15 cellular contexts compared by ENCODE assay signal in the genomic region with DNA sequence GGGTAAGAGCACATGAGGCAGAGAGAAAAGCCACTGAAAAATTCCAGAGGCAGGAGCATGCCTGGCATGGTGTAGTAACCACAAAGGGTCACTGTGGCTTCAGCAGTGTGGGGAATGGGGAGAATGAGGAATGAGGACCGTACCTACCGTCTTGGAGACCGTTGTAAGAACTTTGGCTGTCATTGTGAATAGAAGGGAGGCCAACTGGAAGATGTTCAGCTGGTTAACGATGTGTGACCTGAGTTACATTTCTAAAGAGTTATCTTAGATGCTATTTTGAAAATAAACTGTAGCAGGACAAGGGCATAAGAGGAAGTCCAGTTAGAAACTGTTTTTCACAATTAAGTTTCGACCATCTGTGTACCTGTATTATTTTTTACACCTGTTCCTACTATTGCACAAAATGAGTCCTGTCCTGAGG.
DNase-seq lines count a peak whose midpoint lies in the region; ATAC-seq and TF ChIP-seq lines count a peak whose summit lies in the region.
"Had no signal": no experiment of that assay in that cellular context is flagged by ENCODE, and none has a peak within 500 bp of the region (broad histone marks: within the 10 kb centered on the region; RNA-seq: fewer than 3 reads in every experiment).

No MANE protein-coding gene starts in this region.

- CTCF ChIA-PET in OCI-LY7 (lab: Charles Lee; ENCODE audit: unreplicated experiment) = no interaction called here

- no TSS peak for BruUV-seq in OCI-LY7 (replicated peaks; lab: Mats Ljungman, UMichigan)

- peak; percentile 49 for DNase-seq in AG10803 (ENCODE audit: low read depth)
- peak; percentile 49 for DNase-seq in OCI-LY7 (ENCODE audit: low spot score)
- peak; percentile 18 for DNase-seq in iris pigment epithelial cell (ENCODE audit: low read depth)
- no peak for DNase-seq in testis
- no peak for DNase-seq in mucosa of descending colon
- no peak for DNase-seq in central memory CD4-positive, alpha-beta T cell
- no peak for DNase-seq in NCI-H146 (lab: John Stamatoyannopoulos, UW)
- DNase-seq: activated T-cell treated with anti-CD3 and anti-CD28 coated beads, Interleukin-2, amount 50 U/mL, for 72 hours; aorta; GDM1; NCI-H187 had no signal

- H3K9me3 ChIP-seq in OCI-LY7 (ENCODE audit: low read length) = no peaks in the 10 kb centered on the region
- H3K9me3 ChIP-seq in testis = no peaks in the 10 kb centered on the region
- H3K9me3 ChIP-seq in mucosa of descending colon = no peaks in the 10 kb centered on the region
- H3K9me3 ChIP-seq: BLaER1 treated with 17β-estradiol and CSF1 and Interleukin-3, amounts not matched to agents 10 nM and 100 nM had no signal

- H4K20me1 ChIP-seq in OCI-LY7 (ENCODE audit: insufficient read depth, low read length) = no peaks in the 10 kb centered on the region
- H4K20me1 ChIP-seq: BLaER1 treated with 17β-estradiol and CSF1 and Interleukin-3, amounts not matched to agents 10 nM and 100 nM had no signal

- POLR2A ChIA-PET in OCI-LY7 (lab: Charles Lee) = interaction anchor here (1.4 kb wide), 1 partner anchor 12 kb away, joined by 5 read pairs; no protein-coding TSS in a partner anchor

- no peak overlapping the region for H3K4me3 ChIP-seq in AG10803 (ENCODE audit: low read length)
- no peak overlapping the region for H3K4me3 ChIP-seq in OCI-LY7 (ENCODE audit: low read depth, low read length, poor library complexity, severe bottlenecking)
- H3K4me3 ChIP-seq in testis = no peak overlapping the region
- H3K4me3 ChIP-seq in mucosa of descending colon = no peak overlapping the region
- H3K4me3 ChIP-seq: BLaER1 treated with 17β-estradiol and CSF1 and Interleukin-3, amounts not matched to agents 10 nM and 100 nM; K562 had no signal

- TF ChIP-seq CTCF in AG10803 (conservative IDR thresholded peaks at IDR 0.05; ENCODE audit: low read length) = no peak
- TF ChIP-seq CTCF in OCI-LY7 (conservative IDR thresholded peaks at IDR 0.05; ENCODE audit: low read length) = no peak
- no peak for TF ChIP-seq CTCF in testis (IDR thresholded peaks at IDR 0.05)
- no peak for TF ChIP-seq CTCF in mucosa of descending colon (IDR thresholded peaks at IDR 0.05)

- 58 to 75% methylated on average over 5 of the region's 5 CpGs for WGBS in testis, 2 donors

- peak overlapping the region; percentile 41 for H3K27ac ChIP-seq in OCI-LY7 (ENCODE audit: low read depth, low read length, poor library complexity, severe bottlenecking)
- no peak overlapping the region for H3K27ac ChIP-seq in testis
- H3K27ac ChIP-seq: BLaER1 treated with 17β-estradiol and CSF1 and Interleukin-3, amounts not matched to agents 10 nM and 100 nM; parathyroid adenoma had no signal

- peaks cover 16% of the 10 kb centered on the region for H3K4me1 ChIP-seq in OCI-LY7 (ENCODE audit: insufficient read depth, low read length, poor library complexity, severe bottlenecking)
- H3K4me1 ChIP-seq in testis = no peaks in the 10 kb centered on the region
- H3K4me1 ChIP-seq in mucosa of descending colon (ENCODE audit: low read depth) = no peaks in the 10 kb centered on the region
- H3K4me1 ChIP-seq: BLaER1 treated with 17β-estradiol and CSF1 and Interleukin-3, amounts not matched to agents 10 nM and 100 nM; parathyroid adenoma had no signal

- H3K4me2 ChIP-seq in OCI-LY7 (ENCODE audit: low read length) = peak overlapping the region; percentile 64
- H3K4me2 ChIP-seq: BLaER1 treated with 17β-estradiol and CSF1 and Interleukin-3, amounts not matched to agents 10 nM and 100 nM had no signal

- intact Hi-C loops in OCI-LY7 (cut with micrococcal nuclease; ENCODE audit: unreplicated experiment) (loop anchor here (2.0 kb wide), 1 partner anchor 74 kb away; no protein-coding TSS in a partner anchor), testis (cut with DNase I; ENCODE audit: low total_unique reads) (no loop called here), mucosa of descending colon (cut with DNase I, micrococcal nuclease) (no loop called here)

- no peaks in the 10 kb centered on the region for H3K79me2 ChIP-seq in OCI-LY7 (ENCODE audit: insufficient read depth, low read depth, low read length)
- H3K79me2 ChIP-seq: parathyroid adenoma had no signal

- H3K9me2 ChIP-seq in OCI-LY7 (ENCODE audit: insufficient read depth, low read length) = no peaks in the 10 kb centered on the region

- H3K27me3 ChIP-seq in testis = no peaks in the 10 kb centered on the region
- H3K27me3 ChIP-seq: BLaER1 treated with 17β-estradiol and CSF1 and Interleukin-3, amounts not matched to agents 10 nM and 100 nM had no signal

- ATAC-seq in GM21390 (IDR thresholded peaks at IDR 0.05; ENCODE audit: unreplicated experiment) (peak; percentile 65), mucosa of descending colon (no peak)
- ATAC-seq: K562 had no signal

- H3K36me3 ChIP-seq in OCI-LY7 (ENCODE audit: insufficient read depth, low read length) = no peaks in the 10 kb centered on the region
- H3K36me3 ChIP-seq in testis (ENCODE audit: low read depth, missing control alignments) = no peaks in the 10 kb centered on the region
- H3K36me3 ChIP-seq in mucosa of descending colon (ENCODE audit: low read depth) = no peaks in the 10 kb centered on the region
- H3K36me3 ChIP-seq: BLaER1 treated with 17β-estradiol and CSF1 and Interleukin-3, amounts not matched to agents 10 nM and 100 nM had no signal

- no peak for TF ChIP-seq POLR2A in testis (IDR thresholded peaks at IDR 0.05)

- H2AFZ ChIP-seq in OCI-LY7 (ENCODE audit: low read length) = peak overlapping the region; percentile 31; the same call in 1 of the 2 replicates
- H2AFZ ChIP-seq: parathyroid adenoma had no signal

Comparison
In these comparisons a context has a peak if more than half of its experiments do, and no peak if none do; other contexts are left out.
1. DNase-seq: peak in AG10803 (single experiment), OCI-LY7 (single experiment) and iris pigment epithelial cell (single experiment); none in testis (single experiment), mucosa of descending colon (0 of 3), central memory CD4-positive, alpha-beta T cell (single experiment) and NCI-H146 (single experiment).